In the genomic region with DNA sequence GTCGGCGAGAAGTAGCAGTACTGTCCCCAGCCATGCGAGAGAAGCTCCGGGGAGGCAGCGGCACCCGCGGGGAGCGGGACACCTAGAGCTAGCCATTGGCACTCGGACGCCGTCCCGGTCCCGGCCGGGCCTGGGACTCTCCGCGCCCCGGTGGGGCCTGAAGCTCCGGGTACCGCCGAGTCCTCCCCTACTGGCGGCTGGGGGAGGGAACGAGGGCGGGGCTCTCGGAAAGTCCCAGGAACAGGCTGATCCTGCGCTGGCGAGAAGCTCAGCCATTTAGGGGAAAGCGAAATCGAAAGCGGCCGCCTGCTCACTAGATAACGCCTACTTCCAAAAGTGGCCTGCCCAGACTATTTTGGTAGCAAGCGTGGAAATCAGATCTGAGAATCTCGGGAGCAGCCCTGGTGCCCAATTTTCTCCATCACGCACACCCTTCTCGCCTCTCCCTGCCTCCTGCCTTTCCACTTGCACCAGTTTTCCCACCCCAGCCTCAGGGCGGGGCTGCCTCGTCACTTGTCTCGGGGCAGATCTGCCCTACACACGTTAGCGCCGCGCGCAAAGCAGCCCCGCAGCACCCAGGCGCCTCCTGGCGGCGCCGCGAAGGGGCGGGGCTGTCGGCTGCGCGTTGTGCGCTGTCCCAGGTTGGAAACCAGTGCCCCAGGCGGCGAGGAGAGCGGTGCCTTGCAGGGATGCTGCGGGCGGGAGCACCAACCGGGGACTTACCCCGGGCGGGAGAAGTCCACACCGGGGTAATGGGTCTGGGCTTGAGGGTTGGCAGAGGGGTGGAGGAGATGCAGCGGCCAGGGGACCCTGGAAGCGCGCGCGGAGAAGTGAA, we compare ENCODE assay signal across 1 cellular context.
TF ChIP-seq lines count a peak whose summit lies in the region.

TSS of gene PSMB9 (plus strand) at position 652 of the 835 bp plus-strand sequence. CDS start at position 690, 38 bp downstream.
A gene with protein sequence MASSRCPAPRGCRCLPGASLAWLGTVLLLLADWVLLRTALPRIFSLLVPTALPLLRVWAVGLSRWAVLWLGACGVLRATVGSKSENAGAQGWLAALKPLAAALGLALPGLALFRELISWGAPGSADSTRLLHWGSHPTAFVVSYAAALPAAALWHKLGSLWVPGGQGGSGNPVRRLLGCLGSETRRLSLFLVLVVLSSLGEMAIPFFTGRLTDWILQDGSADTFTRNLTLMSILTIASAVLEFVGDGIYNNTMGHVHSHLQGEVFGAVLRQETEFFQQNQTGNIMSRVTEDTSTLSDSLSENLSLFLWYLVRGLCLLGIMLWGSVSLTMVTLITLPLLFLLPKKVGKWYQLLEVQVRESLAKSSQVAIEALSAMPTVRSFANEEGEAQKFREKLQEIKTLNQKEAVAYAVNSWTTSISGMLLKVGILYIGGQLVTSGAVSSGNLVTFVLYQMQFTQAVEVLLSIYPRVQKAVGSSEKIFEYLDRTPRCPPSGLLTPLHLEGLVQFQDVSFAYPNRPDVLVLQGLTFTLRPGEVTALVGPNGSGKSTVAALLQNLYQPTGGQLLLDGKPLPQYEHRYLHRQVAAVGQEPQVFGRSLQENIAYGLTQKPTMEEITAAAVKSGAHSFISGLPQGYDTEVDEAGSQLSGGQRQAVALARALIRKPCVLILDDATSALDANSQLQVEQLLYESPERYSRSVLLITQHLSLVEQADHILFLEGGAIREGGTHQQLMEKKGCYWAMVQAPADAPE (minus strand): TSS at position 164 of the 835 bp plus-strand sequence. CDS start 68 bp downstream, at position 96.

TF ChIP-seq in K562, 482 proteins besides CTCF, POLR2A, EP300 and RAD21 (continued from another document and continues in another):
- TF ChIP-seq FOXK2 (conservative IDR thresholded peaks at IDR 0.05 in 1 of 2, IDR thresholded peaks at IDR 0.05 in 1 of 2; ENCODE audit: low read depth in 2 of 2) (peak; percentile 46 to 50; a peak in 2 of 4 replicates), ERF (CRISPR knock-in tag; IDR thresholded peaks at IDR 0.05) (no peak; the same call in 1 of the 2 replicates), FIP1L1 (IDR thresholded peaks at IDR 0.05; ENCODE audit: low read depth, low read length, poor library complexity, severe bottlenecking) (peak; percentile 70), CTBP1 (IDR thresholded peaks at IDR 0.05; ENCODE audit: borderline replicate concordance) (peak; percentile 98), NRF1 (conservative IDR thresholded peaks at IDR 0.05 in 1 of 2, IDR thresholded peaks at IDR 0.05 in 1 of 2) (peak; percentile 87 to 89), E2F5 (CRISPR knock-in tag; IDR thresholded peaks at IDR 0.05) (0 out of 2 replicates have a peak, but pooled peaks have one; percentile 47), ZFP1 (CRISPR knock-in tag; IDR thresholded peaks at IDR 0.05) (no peak), VEZF1 (CRISPR knock-in tag; IDR thresholded peaks at IDR 0.05) (peak; percentile 93), UBTF (IDR thresholded peaks at IDR 0.05; ENCODE audit: borderline replicate concordance in 1 of 2, low read depth in 2 of 2, low read length in 2 of 2) (peak; percentile 36 to 49; a peak in 1 of 4 replicates), POLR2G (IDR thresholded peaks at IDR 0.05; ENCODE audit: low read depth, low read length) (peak; percentile 80), KLF13 (tag; IDR thresholded peaks at IDR 0.05; ENCODE audit: borderline replicate concordance, low read depth) (peak; percentile 100), TARDBP (IDR thresholded peaks at IDR 0.05) (peak; percentile 44; the same call in 1 of the 2 replicates), U2AF1 (optimal IDR thresholded peaks at IDR 0.05; ENCODE audit: low read depth, low read length) (peak; percentile 73), SMAD4 (CRISPR knock-in tag; conservative IDR thresholded peaks at IDR 0.05) (peak; percentile 85), GTF2E2 (tag; IDR thresholded peaks at IDR 0.05) (no peak), SMARCA4 (IDR thresholded peaks at IDR 0.05) (peak; percentile 58; the same call in 1 of the 2 replicates), CHD4 (IDR thresholded peaks at IDR 0.05; ENCODE audit: insufficient read depth, insufficient replicate concordance, low read depth, low read length, poor library complexity, severe bottlenecking) (no peak), RREB1 (CRISPR knock-in tag; IDR thresholded peaks at IDR 0.05) (0 out of 2 replicates have a peak, but pooled peaks have one; percentile 50)
- TF ChIP-seq, protein P1, sequence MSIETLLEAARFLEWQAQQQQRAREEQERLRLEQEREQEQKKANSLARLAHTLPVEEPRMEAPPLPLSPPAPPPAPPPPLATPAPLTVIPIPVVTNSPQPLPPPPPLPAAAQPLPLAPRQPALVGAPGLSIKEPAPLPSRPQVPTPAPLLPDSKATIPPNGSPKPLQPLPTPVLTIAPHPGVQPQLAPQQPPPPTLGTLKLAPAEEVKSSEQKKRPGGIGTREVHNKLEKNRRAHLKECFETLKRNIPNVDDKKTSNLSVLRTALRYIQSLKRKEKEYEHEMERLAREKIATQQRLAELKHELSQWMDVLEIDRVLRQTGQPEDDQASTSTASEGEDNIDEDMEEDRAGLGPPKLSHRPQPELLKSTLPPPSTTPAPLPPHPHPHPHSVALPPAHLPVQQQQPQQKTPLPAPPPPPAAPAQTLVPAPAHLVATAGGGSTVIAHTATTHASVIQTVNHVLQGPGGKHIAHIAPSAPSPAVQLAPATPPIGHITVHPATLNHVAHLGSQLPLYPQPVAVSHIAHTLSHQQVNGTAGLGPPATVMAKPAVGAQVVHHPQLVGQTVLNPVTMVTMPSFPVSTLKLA (conservative IDR thresholded peaks at IDR 0.05), result peak; percentile 85 to 93
- TF ChIP-seq, protein P2, sequence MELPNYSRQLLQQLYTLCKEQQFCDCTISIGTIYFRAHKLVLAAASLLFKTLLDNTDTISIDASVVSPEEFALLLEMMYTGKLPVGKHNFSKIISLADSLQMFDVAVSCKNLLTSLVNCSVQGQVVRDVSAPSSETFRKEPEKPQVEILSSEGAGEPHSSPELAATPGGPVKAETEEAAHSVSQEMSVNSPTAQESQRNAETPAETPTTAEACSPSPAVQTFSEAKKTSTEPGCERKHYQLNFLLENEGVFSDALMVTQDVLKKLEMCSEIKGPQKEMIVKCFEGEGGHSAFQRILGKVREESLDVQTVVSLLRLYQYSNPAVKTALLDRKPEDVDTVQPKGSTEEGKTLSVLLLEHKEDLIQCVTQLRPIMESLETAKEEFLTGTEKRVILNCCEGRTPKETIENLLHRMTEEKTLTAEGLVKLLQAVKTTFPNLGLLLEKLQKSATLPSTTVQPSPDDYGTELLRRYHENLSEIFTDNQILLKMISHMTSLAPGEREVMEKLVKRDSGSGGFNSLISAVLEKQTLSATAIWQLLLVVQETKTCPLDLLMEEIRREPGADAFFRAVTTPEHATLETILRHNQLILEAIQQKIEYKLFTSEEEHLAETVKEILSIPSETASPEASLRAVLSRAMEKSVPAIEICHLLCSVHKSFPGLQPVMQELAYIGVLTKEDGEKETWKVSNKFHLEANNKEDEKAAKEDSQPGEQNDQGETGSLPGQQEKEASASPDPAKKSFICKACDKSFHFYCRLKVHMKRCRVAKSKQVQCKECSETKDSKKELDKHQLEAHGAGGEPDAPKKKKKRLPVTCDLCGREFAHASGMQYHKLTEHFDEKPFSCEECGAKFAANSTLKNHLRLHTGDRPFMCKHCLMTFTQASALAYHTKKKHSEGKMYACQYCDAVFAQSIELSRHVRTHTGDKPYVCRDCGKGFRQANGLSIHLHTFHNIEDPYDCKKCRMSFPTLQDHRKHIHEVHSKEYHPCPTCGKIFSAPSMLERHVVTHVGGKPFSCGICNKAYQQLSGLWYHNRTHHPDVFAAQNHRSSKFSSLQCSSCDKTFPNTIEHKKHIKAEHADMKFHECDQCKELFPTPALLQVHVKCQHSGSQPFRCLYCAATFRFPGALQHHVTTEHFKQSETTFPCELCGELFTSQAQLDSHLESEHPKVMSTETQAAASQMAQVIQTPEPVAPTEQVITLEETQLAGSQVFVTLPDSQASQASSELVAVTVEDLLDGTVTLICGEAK (IDR thresholded peaks at IDR 0.05), result peak; percentile 73
- TF ChIP-seq, protein P2 (CRISPR knock-in tag; IDR thresholded peaks at IDR 0.05), result no peak
